7 cellular contexts compared by ENCODE assay signal in genomic region chr7:118352854-118353453, GRCh38.
DNase-seq lines count a peak whose midpoint lies in the region; ATAC-seq and TF ChIP-seq lines count a peak whose summit lies in the region.

No MANE protein-coding gene starts in this region.

- no peak for TF ChIP-seq CTCF in GM13976 (IDR thresholded peaks at IDR 0.05; ENCODE audit: borderline replicate concordance, control extremely low read depth, extremely low read depth, insufficient read depth, missing control alignments)

- no peaks in the 10 kb centered on the region for H3K36me3 Mint-ChIP-seq in activated naive CD8-positive, alpha-beta T cell treated with anti-CD3 and anti-CD28 coated beads for 36 hours
- H3K36me3 Mint-ChIP-seq in stimulated activated effector memory CD8-positive, alpha-beta T cell treated with anti-CD3 and anti-CD28 coated beads, Interleukin-12 subunit alpha, Interleukin-12 subunit beta, amount 100 ng/mL, for 72 hours: no peaks in the 10 kb centered on the region

- H3K27ac Mint-ChIP-seq in activated naive CD8-positive, alpha-beta T cell treated with anti-CD3 and anti-CD28 coated beads for 36 hours: no peak overlapping the region
- H3K27ac Mint-ChIP-seq in stimulated activated effector memory CD8-positive, alpha-beta T cell treated with anti-CD3 and anti-CD28 coated beads, Interleukin-12 subunit alpha, Interleukin-12 subunit beta, amount 100 ng/mL, for 72 hours: no peak overlapping the region

- DNase-seq in H4 (ENCODE audit: low spot score) (peak; percentile 55), NCI-H2081 treated with DMSO at 0.1 percent for 48 hours (lab: John Stamatoyannopoulos, UW) (peak; percentile 63), astrocyte of the hippocampus (ENCODE audit: low read depth, low spot score) (peak; percentile 19), putamen (ENCODE audit: low spot score) (peak; percentile 33), GM13976 (ENCODE audit: low spot score) (no peak)
- DNase-seq in activated naive CD8-positive, alpha-beta T cell treated with anti-CD3 and anti-CD28 coated beads for 36 hours: no peak
- DNase-seq in stimulated activated effector memory CD8-positive, alpha-beta T cell treated with anti-CD3 and anti-CD28 coated beads, Interleukin-12 subunit alpha, Interleukin-12 subunit beta, amount 100 ng/mL, for 72 hours (ENCODE audit: low spot score in 2 of 2): no peak

- no peak overlapping the region for H3K4me3 Mint-ChIP-seq in activated naive CD8-positive, alpha-beta T cell treated with anti-CD3 and anti-CD28 coated beads for 36 hours
- H3K4me3 Mint-ChIP-seq in stimulated activated effector memory CD8-positive, alpha-beta T cell treated with anti-CD3 and anti-CD28 coated beads, Interleukin-12 subunit alpha, Interleukin-12 subunit beta, amount 100 ng/mL, for 72 hours: no peak overlapping the region

- no peaks in the 10 kb centered on the region for H3K27me3 Mint-ChIP-seq in activated naive CD8-positive, alpha-beta T cell treated with anti-CD3 and anti-CD28 coated beads for 36 hours

- peaks cover 2% of the 10 kb centered on the region for H3K9me3 Mint-ChIP-seq in activated naive CD8-positive, alpha-beta T cell treated with anti-CD3 and anti-CD28 coated beads for 36 hours
- H3K9me3 Mint-ChIP-seq in stimulated activated effector memory CD8-positive, alpha-beta T cell treated with anti-CD3 and anti-CD28 coated beads, Interleukin-12 subunit alpha, Interleukin-12 subunit beta, amount 100 ng/mL, for 72 hours: peaks cover 3% of the 10 kb centered on the region

- H3K4me1 Mint-ChIP-seq in activated naive CD8-positive, alpha-beta T cell treated with anti-CD3 and anti-CD28 coated beads for 36 hours: peaks cover 3% of the 10 kb centered on the region
- no peaks in the 10 kb centered on the region for H3K4me1 Mint-ChIP-seq in stimulated activated effector memory CD8-positive, alpha-beta T cell treated with anti-CD3 and anti-CD28 coated beads, Interleukin-12 subunit alpha, Interleukin-12 subunit beta, amount 100 ng/mL, for 72 hours

- in situ Hi-C loops in GM13976 (cut with MboI; ENCODE audit: low sequenced_read_pairs, unreplicated experiment): no loop called here

- no peak for ATAC-seq in stimulated activated effector memory CD8-positive, alpha-beta T cell treated with anti-CD3 and anti-CD28 coated beads, Interleukin-12 subunit alpha, Interleukin-12 subunit beta, amount 100 ng/mL, for 72 hours

Comparison
In these comparisons a context has a peak if more than half of its experiments do, and no peak if none do; other contexts are left out.
1. DNase-seq: peak in H4 (single experiment), NCI-H2081 treated with DMSO at 0.1 percent for 48 hours (single experiment), astrocyte of the hippocampus (single experiment) and putamen (single experiment); none in GM13976 (single experiment), activated naive CD8-positive, alpha-beta T cell treated with anti-CD3 and anti-CD28 coated beads for 36 hours (single experiment) and stimulated activated effector memory CD8-positive, alpha-beta T cell treated with anti-CD3 and anti-CD28 coated beads, Interleukin-12 subunit alpha, Interleukin-12 subunit beta, amount 100 ng/mL, for 72 hours (0 of 2).